Comparison of ENCODE assay signal across 8 cellular contexts in genomic region chr15:34610388-34610787, GRCh38. TPM values are rescaled to one million over a fixed set of nuclear protein-coding genes. Genes with fewer than 3 reads are reported as not detected.
DNase-seq lines count a peak whose midpoint lies in the region; FAIRE-seq and TF ChIP-seq lines count a peak whose summit lies in the region.

No MANE protein-coding gene starts in this region.

- H3K4me1 ChIP-seq in transverse colon, result no peaks in the 10 kb centered on the region

- no peak overlapping the region for H3K27ac ChIP-seq in AG04450 (ENCODE audit: low read depth, low read length)
- H3K27ac ChIP-seq in transverse colon, result no peak overlapping the region

- TF ChIP-seq EP300 in transverse colon (IDR thresholded peaks at IDR 0.05; ENCODE audit: low read depth), result no peak

- intact Hi-C loops in transverse colon (cut with DNase I; ENCODE audit: low total_unique reads), result loop anchor here (10.0 kb wide), 1 partner anchor 314 kb away; no protein-coding TSS in a partner anchor

- H3K4me3 ChIP-seq in AG04450 (ENCODE audit: low read depth, low read length) (no peak overlapping the region), GM06990 (replicated peaks; ENCODE audit: low read depth, low read length) (no peak overlapping the region), fibroblast of the aortic adventitia (ENCODE audit: low read depth, low read length) (no peak overlapping the region), transverse colon (no peak overlapping the region)

- DNase-seq in AG04450 (ENCODE audit: low read depth, low spot score), result no peak
- no peak for DNase-seq in GM06990 (ENCODE audit: extremely low read depth, insufficient read length)
- peak; percentile 31 for DNase-seq in RPMI7951 (ENCODE audit: low read depth)
- peak; percentile 5 for DNase-seq in fibroblast of the aortic adventitia (ENCODE audit: low read depth)
- DNase-seq in transverse colon, result no peak
- DNase-seq in GM19239 (ENCODE audit: insufficient read length, low spot score), result no peak
- DNase-seq in occipital lobe (lab: John Stamatoyannopoulos, UW), result no peak
- DNase-seq in hippocampal formation (lab: John Stamatoyannopoulos, UW), result no peak

- in situ Hi-C loops in transverse colon (cut with MboI; ENCODE audit: low pct_ligation_motif_present in 1 of 4, low pct_unique_long_range_greater_than_20kb in 1 of 4, low sequenced_read_pairs in 3 of 4), result no loop called here

- H3K36me3 ChIP-seq in GM06990 (ENCODE audit: control insufficient read depth, insufficient read depth, low read length) (no peaks in the 10 kb centered on the region), transverse colon (no peaks in the 10 kb centered on the region)

- no peak for TF ChIP-seq POLR2A in transverse colon (IDR thresholded peaks at IDR 0.05)

- CTCF ChIA-PET in AG04450 (lab: Charles Lee), result interaction anchor here (0.7 to 3.9 kb wide), 11 partner anchors 8 to 428 kb away, joined by 3 to 30 read pairs (median 4); no protein-coding TSS in a partner anchor

- TF ChIP-seq CTCF in AG04450 (IDR thresholded peaks at IDR 0.05; ENCODE audit: low read depth, low read length), result peak; percentile 59
- TF ChIP-seq CTCF in GM06990 (IDR thresholded peaks at IDR 0.05; ENCODE audit: insufficient read depth, low read length, poor library complexity, severe bottlenecking), result peak; percentile 5
- peak; percentile 33 for TF ChIP-seq CTCF in fibroblast of the aortic adventitia (IDR thresholded peaks at IDR 0.05; ENCODE audit: insufficient read depth, low read length)
- TF ChIP-seq CTCF in transverse colon (IDR thresholded peaks at IDR 0.05), result peak in 1 of 5 experiments; percentile 6

- no peak for FAIRE-seq in GM19239 (lab: Jason Lieb, UNC)

- POLR2A ChIA-PET in AG04450 (lab: Yijun Ruan, JAX), result interaction anchor here (0.6 to 1.4 kb wide), 2 partner anchors 359 to 375 kb away, joined by 4 read pairs; partner anchors contain the start of gene AQR

- no peaks in the 10 kb centered on the region for H3K27me3 ChIP-seq in AG04450 (ENCODE audit: control insufficient read depth, insufficient read depth, low read length)
- H3K27me3 ChIP-seq in GM06990 (replicated peaks; ENCODE audit: control insufficient read depth, insufficient read depth, low read length), result no peaks in the 10 kb centered on the region
- peaks cover 6% of the 10 kb centered on the region for H3K27me3 ChIP-seq in transverse colon

- no peaks in the 10 kb centered on the region for H3K9me3 ChIP-seq in AG04450 (ENCODE audit: control insufficient read depth, insufficient read depth, low read length)
- no peaks in the 10 kb centered on the region for H3K9me3 ChIP-seq in transverse colon

RNA-seq across cellular contexts. Expression of gene GOLGA8B, which starts 26.9 kb away (rescaled TPM):
- 21.3 and 25.6 TPM in 2 replicates for polyA plus RNA-seq in AG04450 (2011; rRNA removed)
- polyA minus RNA-seq in AG04450 (2011; rRNA and poly(A)+ RNA removed), result 9.0 and 12.3 TPM in 2 replicates
- total RNA-seq in RPMI7951 (2014; rRNA removed; shearing (Covaris generic)), result 9.4 and 11.3 TPM in 2 replicates
- total RNA-seq in fibroblast of the aortic adventitia (ENCODE audit: low replicate concordance) (18.0 and 33.9 TPM in 2 replicates), transverse colon (100 to 1,000 TPM in 2 of 4 donors, 10 to 100 TPM in 2; 77.6 to 142 (median 107) TPM), occipital lobe (39.9 TPM)

Comparison
In these comparisons a context has a peak if more than half of its experiments do, and no peak if none do; other contexts are left out.
1. DNase-seq: peak in RPMI7951 (single experiment) and fibroblast of the aortic adventitia (single experiment); none in AG04450 (single experiment), GM06990 (single experiment), transverse colon (single experiment), GM19239 (single experiment), occipital lobe (single experiment) and hippocampal formation (0 of 2).